In the genomic region with DNA sequence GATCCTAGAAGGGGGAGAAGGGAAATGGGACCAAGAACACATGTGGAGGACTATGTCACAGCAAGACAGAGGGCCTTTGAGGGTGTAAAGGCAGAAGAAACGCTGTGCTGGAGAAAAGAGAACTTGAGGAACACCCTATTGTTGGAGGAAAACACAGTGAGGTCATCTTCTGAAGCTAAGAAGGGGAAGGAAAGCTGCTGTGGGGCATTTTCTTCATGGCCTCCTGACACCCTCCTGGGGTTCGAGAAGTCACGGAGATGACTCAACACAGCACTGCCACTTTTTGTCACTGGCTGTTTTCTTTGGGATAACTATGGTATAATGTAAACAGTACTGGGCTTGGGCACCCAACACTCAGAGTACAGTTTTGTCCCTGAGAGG, we compare ENCODE assay signal across 16 cellular contexts.
DNase-seq lines count a peak whose midpoint lies in the region; ATAC-seq, FAIRE-seq and TF ChIP-seq lines count a peak whose summit lies in the region.
"Had no signal": no experiment of that assay in that cellular context is flagged by ENCODE, and none has a peak within 500 bp of the region (broad histone marks: within the 10 kb centered on the region; RNA-seq: fewer than 3 reads in every experiment).

No MANE protein-coding gene starts in this region.

- no peak for FAIRE-seq in D721Med (lab: Jason Lieb, UNC)
- FAIRE-seq: H54 had no signal

- no peaks in the 10 kb centered on the region for H3K36me3 ChIP-seq in esophagus muscularis mucosa
- H3K36me3 ChIP-seq: heart right ventricle, stomach had no signal

- H3K27ac ChIP-seq in esophagus muscularis mucosa (replicated peaks in 1 of 4), result no peak overlapping the region
- H3K27ac ChIP-seq: heart right ventricle, HL-60, stomach had no signal

- H3K4me3 ChIP-seq in esophagus muscularis mucosa, result no peak overlapping the region
- H3K4me3 ChIP-seq: heart right ventricle, stomach had no signal

- H3K27me3 ChIP-seq in esophagus muscularis mucosa, result no peaks in the 10 kb centered on the region
- H3K27me3 ChIP-seq: stomach had no signal

- no peak for TF ChIP-seq CTCF in esophagus muscularis mucosa (IDR thresholded peaks at IDR 0.05)
- no peak for TF ChIP-seq CTCF in D721Med (IDR thresholded peaks at IDR 0.05; ENCODE audit: insufficient read depth, missing control alignments)

- peak; percentile 18 for ATAC-seq in GM18870 (IDR thresholded peaks at IDR 0.05; ENCODE audit: unreplicated experiment)
- ATAC-seq in HG02588 (IDR thresholded peaks at IDR 0.05; ENCODE audit: unreplicated experiment), result peak; percentile 31
- peak; percentile 18 for ATAC-seq in HG03460 (IDR thresholded peaks at IDR 0.05; ENCODE audit: unreplicated experiment)
- ATAC-seq in GM21619 (IDR thresholded peaks at IDR 0.05; ENCODE audit: unreplicated experiment), result no peak
- ATAC-seq: activated naive CD8-positive, alpha-beta T cell treated with anti-CD3 and anti-CD28 coated beads, Interleukin-2, amount 50 U/mL, for 24 hours had no signal

- no peaks in the 10 kb centered on the region for H3K4me1 ChIP-seq in esophagus muscularis mucosa
- H3K4me1 ChIP-seq: heart right ventricle, stomach had no signal

- intact Hi-C loops in esophagus muscularis mucosa (cut with DNase I), result no loop called here

- H3K9me3 ChIP-seq in esophagus muscularis mucosa, result no peaks in the 10 kb centered on the region
- H3K9me3 ChIP-seq: heart right ventricle, stomach had no signal

- 79% methylated on average over 3 of the region's 3 CpGs for whole genome bisulfite sequencing in esophagus muscularis mucosa

- TF ChIP-seq POLR2A in esophagus muscularis mucosa (IDR thresholded peaks at IDR 0.05; ENCODE audit: low read depth), result no peak

- DNase-seq in esophagus muscularis mucosa (ENCODE audit: extremely low spot score) (peak; percentile 78), D721Med (ENCODE audit: insufficient read length, low spot score) (no peak), NCI-H1048 (lab: John Stamatoyannopoulos, UW) (no peak)
- DNase-seq in stimulated activated naive CD4-positive, alpha-beta T cell (lab: John Stamatoyannopoulos, UW), result no peak
- DNase-seq: activated CD4-positive, CD25-positive, alpha-beta regulatory T cell treated with anti-CD3 and anti-CD28 coated beads, Interleukin-2, amount 50 U/mL, for 72 hours; activated naive CD8-positive, alpha-beta T cell treated with anti-CD3 and anti-CD28 coated beads, Interleukin-2, amount 50 U/mL, for 24 hours; cerebellar nuclear complex; DND-41; heart right ventricle; stomach had no signal

- TF ChIP-seq EP300 in esophagus muscularis mucosa (IDR thresholded peaks at IDR 0.05), result no peak
